Comparison of ENCODE assay signal across 7 cellular contexts in genomic region chr18:36064809-36065079, GRCh38. TPM values are rescaled to one million over a fixed set of nuclear protein-coding genes. Genes with fewer than 3 reads are reported as not detected.
DNase-seq lines count a peak whose midpoint lies in the region; ATAC-seq and TF ChIP-seq lines count a peak whose summit lies in the region.
"Not testable (repeated sequence)": the region's sequence is repeated elsewhere in the genome, so short reads cannot be mapped to it uniquely, and the experiment has no call there.

No MANE protein-coding gene starts in this region.

- DNase-seq in CD4-positive, CD25-positive, alpha-beta regulatory T cell; HFFc6; T-cell; activated T-cell treated with anti-CD3 and anti-CD28 coated beads, Interleukin-2, amount 50 U/mL, for 4 hours; mesothelial cell of epicardium (ENCODE audit: low spot score in 2 of 2, unreplicated experiment in 2 of 2); neural progenitor cell (ENCODE audit: low spot score): not testable (repeated sequence)

- not testable (repeated sequence) for H2AFZ ChIP-seq in neural progenitor cell (replicated peaks)

- H3K27ac Mint-ChIP-seq in CD4-positive, CD25-positive, alpha-beta regulatory T cell: peak overlapping the region; percentile 32 to 83 (median 71)
- not testable (repeated sequence) for H3K27ac Mint-ChIP-seq in HFFc6, T-cell
- H3K27ac Mint-ChIP-seq in brain (peak overlapping the region in 1 of 5 experiments; percentile 81), mesothelial cell of epicardium (peak overlapping the region; percentile 19), neural progenitor cell (peak overlapping the region; percentile 69)

- peaks cover 40% of the 10 kb centered on the region for H4K20me1 ChIP-seq in neural progenitor cell (ENCODE audit: low read depth)

- CTCF ChIA-PET in T-cell (lab: Charles Lee): interaction anchor here in 1 of 2 donors (0.5 kb wide), 1 partner anchor 531 kb away, joined by 3 read pairs; no protein-coding TSS in a partner anchor

- H3K27me3 Mint-ChIP-seq in CD4-positive, CD25-positive, alpha-beta regulatory T cell; HFFc6 (ENCODE audit: insufficient read depth); T-cell; activated T-cell treated with anti-CD3 and anti-CD28 coated beads, Interleukin-2, amount 50 U/mL, for 4 hours (ENCODE audit: low read depth); mesothelial cell of epicardium (ENCODE audit: low read depth); neural progenitor cell (ENCODE audit: insufficient read depth, low read depth): not testable (repeated sequence)
- peaks cover 10% of the 10 kb centered on the region for H3K27me3 Mint-ChIP-seq in brain

- not testable (repeated sequence) for H3K4me2 ChIP-seq in neural progenitor cell

- H3K27me3 ChIP-seq in CD4-positive, CD25-positive, alpha-beta regulatory T cell (ENCODE audit: control insufficient read depth, insufficient read depth, low read length); neural progenitor cell: not testable (repeated sequence)

- H3F3A ChIP-seq in neural progenitor cell (ENCODE audit: low read depth): not testable (repeated sequence)

- H3K9me3 Mint-ChIP-seq in CD4-positive, CD25-positive, alpha-beta regulatory T cell; HFFc6; T-cell; activated T-cell treated with anti-CD3 and anti-CD28 coated beads, Interleukin-2, amount 50 U/mL, for 4 hours; brain; mesothelial cell of epicardium: not testable (repeated sequence)
- peaks cover 23% of the 10 kb centered on the region for H3K9me3 Mint-ChIP-seq in neural progenitor cell

- not testable (repeated sequence) for H3K9ac ChIP-seq in neural progenitor cell

- H3K4me1 Mint-ChIP-seq in CD4-positive, CD25-positive, alpha-beta regulatory T cell: peaks cover 37 to 66% (median 43%) of the 10 kb centered on the region in 4 donors
- peaks cover 32% of the 10 kb centered on the region for H3K4me1 Mint-ChIP-seq in HFFc6 (ENCODE audit: low read depth)
- H3K4me1 Mint-ChIP-seq in T-cell: peaks cover 55 to 64% (median 60%) of the 10 kb centered on the region in 3 donors
- H3K4me1 Mint-ChIP-seq in activated T-cell treated with anti-CD3 and anti-CD28 coated beads, Interleukin-2, amount 50 U/mL, for 4 hours (ENCODE audit: low read depth): peaks cover 50% of the 10 kb centered on the region
- H3K4me1 Mint-ChIP-seq in brain: peaks cover 56% of the 10 kb centered on the region
- H3K4me1 Mint-ChIP-seq in mesothelial cell of epicardium: peaks cover 27% of the 10 kb centered on the region
- H3K4me1 Mint-ChIP-seq in neural progenitor cell: peaks cover 19% of the 10 kb centered on the region

- POLR2A ChIA-PET in T-cell (lab: Charles Lee): not testable (repeated sequence)

- H3K4me3 ChIP-seq in CD4-positive, CD25-positive, alpha-beta regulatory T cell (ENCODE audit: low read depth, low read length); neural progenitor cell: not testable (repeated sequence)

- peaks cover 21% of the 10 kb centered on the region for H3K4me1 ChIP-seq in CD4-positive, CD25-positive, alpha-beta regulatory T cell (ENCODE audit: control insufficient read depth, insufficient read depth, low read length, poor library complexity, severe bottlenecking)
- H3K4me1 ChIP-seq in neural progenitor cell: peaks cover 10% of the 10 kb centered on the region

- H3K4me3 Mint-ChIP-seq in CD4-positive, CD25-positive, alpha-beta regulatory T cell: peak overlapping the region; percentile 13 to 76 (median 50)
- H3K4me3 Mint-ChIP-seq in HFFc6: peak overlapping the region; percentile 45; the same call in 1 of the 2 replicates
- peak overlapping the region in 2 of 3 donors; percentile 9 to 49 for H3K4me3 Mint-ChIP-seq in T-cell
- H3K4me3 Mint-ChIP-seq in activated T-cell treated with anti-CD3 and anti-CD28 coated beads, Interleukin-2, amount 50 U/mL, for 4 hours: peak overlapping the region; percentile 9
- peak overlapping the region; percentile 59 to 98 (median 96) for H3K4me3 Mint-ChIP-seq in brain
- not testable (repeated sequence) for H3K4me3 Mint-ChIP-seq in mesothelial cell of epicardium
- peak overlapping the region; percentile 11 for H3K4me3 Mint-ChIP-seq in neural progenitor cell

- not testable (repeated sequence) for ATAC-seq in CD4-positive, CD25-positive, alpha-beta regulatory T cell (ENCODE audit: low read depth in 2 of 2); T-cell (replicated peaks in 1 of 4); activated T-cell treated with anti-CD3 and anti-CD28 coated beads, Interleukin-2, amount 50 U/mL, for 4 hours

- not testable (repeated sequence) for H3K27ac ChIP-seq in CD4-positive, CD25-positive, alpha-beta regulatory T cell (ENCODE audit: insufficient read depth, low read length, poor library complexity, severe bottlenecking); neural progenitor cell

- H3K36me3 ChIP-seq in CD4-positive, CD25-positive, alpha-beta regulatory T cell (ENCODE audit: control insufficient read depth, insufficient read depth, low read length); neural progenitor cell: not testable (repeated sequence)

- H3K36me3 Mint-ChIP-seq in CD4-positive, CD25-positive, alpha-beta regulatory T cell: peaks cover 11% of the 10 kb centered on the region
- peaks cover 12% of the 10 kb centered on the region for H3K36me3 Mint-ChIP-seq in HFFc6 (ENCODE audit: low read depth)
- H3K36me3 Mint-ChIP-seq in T-cell; activated T-cell treated with anti-CD3 and anti-CD28 coated beads, Interleukin-2, amount 50 U/mL, for 4 hours (ENCODE audit: insufficient read depth); mesothelial cell of epicardium: not testable (repeated sequence)
- H3K36me3 Mint-ChIP-seq in brain: peaks cover 47% of the 10 kb centered on the region
- peaks cover 29% of the 10 kb centered on the region for H3K36me3 Mint-ChIP-seq in neural progenitor cell

- TF ChIP-seq CTCF in HFFc6 (IDR thresholded peaks at IDR 0.05); brain (conservative IDR thresholded peaks at IDR 0.05); mesothelial cell of epicardium (IDR thresholded peaks at IDR 0.05; ENCODE audit: unreplicated experiment); neural progenitor cell (IDR thresholded peaks at IDR 0.05): not testable (repeated sequence)

- H3K79me2 ChIP-seq in neural progenitor cell (ENCODE audit: low read depth): peaks cover 75% of the 10 kb centered on the region

- H3K9me3 ChIP-seq in CD4-positive, CD25-positive, alpha-beta regulatory T cell (ENCODE audit: control insufficient read depth in 2 of 2, low read length in 2 of 2); neural progenitor cell (ENCODE audit: low read depth): not testable (repeated sequence)

RNA-seq across cellular contexts. Expression of gene RPRD1A, which starts 2.6 kb away (rescaled TPM):
- total RNA-seq in CD4-positive, CD25-positive, alpha-beta regulatory T cell: 20.3 TPM
- polyA plus RNA-seq in CD4-positive, CD25-positive, alpha-beta regulatory T cell: 10 to 100 TPM in 2 of 4 donors, 1 to 10 TPM in 2; 8.2 to 12.1 (median 10.1) TPM
- 10 to 100 TPM; 44.6 to 55.1 (median 46.1) TPM for total RNA-seq in HFFc6 (2021; fragmentation: NEBNext Ultra II Directional; extraction: Animal tissue kit (Norgen Biotek cat#: 25700))
- total RNA-seq in T-cell: 10 to 100 TPM; 22.3 to 37.4 (median 36.8) TPM
- 10 to 100 TPM; 19.7 to 23.4 (median 21.7) TPM for total RNA-seq in activated T-cell treated with anti-CD3 and anti-CD28 coated beads, Interleukin-2, amount 50 U/mL, for 4 hours
- polyA plus RNA-seq in brain (ENCODE audit: insufficient read depth, low read depth, low replicate concordance): 32.4 TPM
- 66.0 to 68.2 TPM (median 67.0 TPM) in 3 replicates for total RNA-seq in mesothelial cell of epicardium
- total RNA-seq in neural progenitor cell (ENCODE audit: low replicate concordance): 151 and 198 TPM in 2 replicates
